Comparison of ENCODE assay signal across 10 cellular contexts in genomic region chr5:102536323-102536928, GRCh38. TPM values are rescaled to one million over a fixed set of nuclear protein-coding genes. Genes with fewer than 3 reads are reported as not detected.
A peak's percentile ranks its signal among the peaks of the same experiment; 100 is the strongest.
DNase-seq lines count a peak whose midpoint lies in the region; ATAC-seq, FAIRE-seq and TF ChIP-seq lines count a peak whose summit lies in the region.
"Had no signal": no experiment of that assay in that cellular context is flagged by ENCODE, and none has a peak within 500 bp of the region (broad histone marks: within the 10 kb centered on the region; RNA-seq: fewer than 3 reads in every experiment).

No MANE protein-coding gene starts in this region.

- peak; percentile 51 for TF ChIP-seq RAD21 in IMR-90 (IDR thresholded peaks at IDR 0.05; ENCODE audit: low read length)
- peak; percentile 74 for TF ChIP-seq RAD21 in SK-N-SH (IDR thresholded peaks at IDR 0.05; ENCODE audit: low read length)

- TF ChIP-seq EP300 in SK-N-SH (IDR thresholded peaks at IDR 0.05; ENCODE audit: borderline replicate concordance in 1 of 2, low read depth in 1 of 2, low read length in 1 of 2) = no peak

- peak; percentile 56 for TF ChIP-seq CTCF in CD4-positive, alpha-beta T cell (IDR thresholded peaks at IDR 0.05)
- TF ChIP-seq CTCF in IMR-90 (conservative IDR thresholded peaks at IDR 0.05; ENCODE audit: low read depth, low read length) (peak; percentile 45), SK-N-SH (IDR thresholded peaks at IDR 0.05) (peak; percentile 68), keratinocyte (optimal IDR thresholded peaks at IDR 0.05 in 1 of 3, IDR thresholded peaks at IDR 0.05 in 1 of 3, conservative IDR thresholded peaks at IDR 0.05 in 1 of 3; ENCODE audit: extremely low read depth in 1 of 3, insufficient read depth in 2 of 3, low read length in 3 of 3) (peak in 2 of 3 experiments; percentile 23 to 41)

- H3K36me3 Mint-ChIP-seq in CD4-positive, alpha-beta T cell (ENCODE audit: low read depth) = no peaks in the 10 kb centered on the region

- H3K9ac ChIP-seq in IMR-90 (ENCODE audit: low read depth, low read length) = no peak overlapping the region
- H3K9ac ChIP-seq in SK-N-SH = no peak overlapping the region
- H3K9ac ChIP-seq in keratinocyte (ENCODE audit: control insufficient read depth, extremely low read depth, insufficient read depth, low read length) = no peak overlapping the region

- H2AK9ac ChIP-seq in IMR-90 (replicated peaks; ENCODE audit: low read depth, low read length, poor library complexity) = no peak overlapping the region

- H3K79me1 ChIP-seq in IMR-90 (ENCODE audit: low read depth in 1 of 2, low read length in 2 of 2) = no peaks in the 10 kb centered on the region

- H3K4me1 ChIP-seq in IMR-90 (ENCODE audit: control insufficient read depth, insufficient read depth, low read length) = no peaks in the 10 kb centered on the region
- H3K4me1 ChIP-seq in SK-N-SH (ENCODE audit: control insufficient read depth in 1 of 2, insufficient read depth in 2 of 2, low read depth in 1 of 2, low read length in 1 of 2) = no peaks in the 10 kb centered on the region; a peak in 1 of 4 replicates
- H3K4me1 ChIP-seq in keratinocyte (ENCODE audit: control insufficient read depth, extremely low read depth, insufficient read depth, low read length) = no peaks in the 10 kb centered on the region

- no peak overlapping the region for H4K8ac ChIP-seq in IMR-90 (ENCODE audit: low read depth in 2 of 2, low read length in 2 of 2)

- intact Hi-C loops in CD4-positive, alpha-beta T cell (cut with DNase I, micrococcal nuclease) = loop anchor here (1.0 to 5.0 kb wide), 2 partner anchors 603 to 686 kb away; no protein-coding TSS in a partner anchor
- intact Hi-C loops in IMR-90 (cut with micrococcal nuclease) = loop anchor here (1.0 to 10.0 kb wide), 4 partner anchors 504 to 938 kb away; no protein-coding TSS in a partner anchor

- no peaks in the 10 kb centered on the region for H3K27me3 ChIP-seq in CD4-positive, alpha-beta T cell (ENCODE audit: control insufficient read depth, insufficient read depth, low read length)
- 0 out of 2 replicates have a peak, but pooled peaks cover 1% of the 10 kb centered on the region for H3K27me3 ChIP-seq in IMR-90 (ENCODE audit: control insufficient read depth, insufficient read depth, low read length)
- H3K27me3 ChIP-seq in SK-N-SH (ENCODE audit: insufficient read depth) = no peaks in the 10 kb centered on the region
- H3K27me3 ChIP-seq in keratinocyte (ENCODE audit: control insufficient read depth, extremely low read depth, insufficient read depth, low read length) = no peaks in the 10 kb centered on the region

- no peak overlapping the region for H2BK5ac ChIP-seq in IMR-90 (ENCODE audit: low read depth, low read length, poor library complexity, severe bottlenecking)

- no peak overlapping the region for H2BK120ac ChIP-seq in IMR-90 (ENCODE audit: low read depth, low read length)

- H4K5ac ChIP-seq in IMR-90 (ENCODE audit: low read depth, low read length) = no peak overlapping the region

- no peaks in the 10 kb centered on the region for H3K9me1 ChIP-seq in IMR-90 (ENCODE audit: insufficient read depth, low read length)
- no peaks in the 10 kb centered on the region for H3K9me1 ChIP-seq in keratinocyte (ENCODE audit: control insufficient read depth, extremely low read depth, insufficient read depth, low read length)

- no peak overlapping the region for H3K27ac Mint-ChIP-seq in CD4-positive, alpha-beta T cell
- H3K27ac Mint-ChIP-seq: activated T-cell treated with anti-CD3 and anti-CD28 coated beads, Interleukin-2, amount 50 U/mL, for 72 hours had no signal

- H4K20me1 ChIP-seq in IMR-90 (ENCODE audit: insufficient read depth, low read length) = no peaks in the 10 kb centered on the region
- H4K20me1 ChIP-seq in SK-N-SH (ENCODE audit: insufficient read depth) = no peaks in the 10 kb centered on the region
- no peaks in the 10 kb centered on the region for H4K20me1 ChIP-seq in keratinocyte (ENCODE audit: control insufficient read depth, extremely low read depth, insufficient read depth, low read length)

- H3K36me3 ChIP-seq in IMR-90 (ENCODE audit: control insufficient read depth, insufficient read depth, low read length) (no peaks in the 10 kb centered on the region), SK-N-SH (replicated peaks in 1 of 2; ENCODE audit: control insufficient read depth in 1 of 2, insufficient read depth in 2 of 2, low read length in 1 of 2) (no peaks in the 10 kb centered on the region), keratinocyte (ENCODE audit: control insufficient read depth in 2 of 2, extremely low read depth in 1 of 2, insufficient read depth in 2 of 2, low read length in 2 of 2) (no peaks in the 10 kb centered on the region)

- in situ Hi-C loops in IMR-90 (cut with MboI; ENCODE audit: low sequenced_read_pairs) = no loop called here

- no peaks in the 10 kb centered on the region for H3K9me2 ChIP-seq in SK-N-SH

- dilution Hi-C loops in IMR-90 (cut with HindIII; ENCODE audit: low sequenced_read_pairs, unreplicated experiment) (no loop called here), keratinocyte (cut with MboI; ENCODE audit: extremely low pct_ligation_motif_present, low sequenced_read_pairs) (no loop called here)

- H3K4me3 Mint-ChIP-seq in CD4-positive, alpha-beta T cell = no peak overlapping the region
- H3K4me3 Mint-ChIP-seq: activated T-cell treated with anti-CD3 and anti-CD28 coated beads, Interleukin-2, amount 50 U/mL, for 72 hours had no signal

- no peak overlapping the region for H3K4me3 ChIP-seq in IMR-90 (ENCODE audit: insufficient read depth, low read depth, low read length)
- no peak overlapping the region for H3K4me3 ChIP-seq in SK-N-SH (ENCODE audit: low read depth in 2 of 2, low read length in 1 of 2)
- H3K4me3 ChIP-seq in keratinocyte (ENCODE audit: control insufficient read depth in 2 of 3, extremely low read depth in 1 of 3, insufficient read depth in 2 of 3, low read depth in 1 of 3, low read length in 3 of 3) = no peak overlapping the region

- no peak overlapping the region for H2AFZ ChIP-seq in IMR-90 (replicated peaks; ENCODE audit: low read length, poor library complexity)
- H2AFZ ChIP-seq in SK-N-SH (ENCODE audit: low read depth) = no peak overlapping the region; the same call in 1 of the 2 replicates
- no peak overlapping the region for H2AFZ ChIP-seq in keratinocyte (ENCODE audit: control insufficient read depth, low read length)

- no peak overlapping the region for H3K4ac ChIP-seq in IMR-90 (ENCODE audit: low read depth, low read length)

- no peak overlapping the region for H3K56ac ChIP-seq in IMR-90 (ENCODE audit: extremely low read depth, insufficient read depth, low read length)

- H3K27me3 Mint-ChIP-seq in CD4-positive, alpha-beta T cell = peaks cover 3% of the 10 kb centered on the region

- TF ChIP-seq POLR2A in IMR-90 (IDR thresholded peaks at IDR 0.05; ENCODE audit: low read depth, low read length) = no peak
- TF ChIP-seq POLR2A in GM18505 (IDR thresholded peaks at IDR 0.05; ENCODE audit: borderline replicate concordance, extremely low read depth, insufficient read depth, insufficient read length) = no peak

- CTCF ChIA-PET in CD4-positive, alpha-beta T cell (lab: Charles Lee) = no interaction called here
- CTCF ChIA-PET in IMR-90 (lab: Yijun Ruan, JAX) = interaction anchor here (0.6 to 1.1 kb wide), 5 partner anchors 9 to 509 kb away, joined by 3 to 4 read pairs (median 3); no protein-coding TSS in a partner anchor
- CTCF ChIA-PET in SK-N-SH (lab: Yijun Ruan, JAX) = interaction anchor here (0.6 to 4.1 kb wide), 31 partner anchors 9 to 689 kb away, joined by 3 to 37 read pairs (median 4); partner anchors contain the start of gene PAM

- H3K18ac ChIP-seq in IMR-90 (ENCODE audit: low read depth, low read length) = no peak overlapping the region

- no peak for FAIRE-seq in keratinocyte (lab: Jason Lieb, UNC)

- no peaks in the 10 kb centered on the region for H3K9me3 Mint-ChIP-seq in CD4-positive, alpha-beta T cell
- H3K9me3 Mint-ChIP-seq: activated T-cell treated with anti-CD3 and anti-CD28 coated beads, Interleukin-2, amount 50 U/mL, for 72 hours had no signal

- DNase-seq in CD4-positive, alpha-beta T cell = no peak
- peak; percentile 22 for DNase-seq in IMR-90
- peak; percentile 6 for DNase-seq in SK-N-SH
- DNase-seq in keratinocyte (ENCODE audit: low read depth, low spot score) = no peak
- DNase-seq in GM19240 (ENCODE audit: insufficient read length, low spot score) = no peak
- no peak for DNase-seq in NCI-H2081 treated with DMSO at 0.1 percent for 48 hours (lab: John Stamatoyannopoulos, UW)
- no peak for DNase-seq in stimulated activated naive CD4-positive, alpha-beta T cell (lab: John Stamatoyannopoulos, UW)
- DNase-seq: activated T-cell treated with anti-CD3 and anti-CD28 coated beads, Interleukin-2, amount 50 U/mL, for 72 hours; islet precursor cell had no signal

- no peak overlapping the region for H2AK5ac ChIP-seq in IMR-90 (ENCODE audit: low read depth, low read length)

- no peak overlapping the region for H3K14ac ChIP-seq in IMR-90 (replicated peaks; ENCODE audit: low read depth, low read length)

- H2BK15ac ChIP-seq in IMR-90 (ENCODE audit: low read depth, low read length) = no peak overlapping the region

- H3K27ac ChIP-seq in CD4-positive, alpha-beta T cell (ENCODE audit: low read depth, low read length) = no peak overlapping the region
- H3K27ac ChIP-seq in IMR-90 (ENCODE audit: insufficient read depth, low read length) (no peak overlapping the region), SK-N-SH (ENCODE audit: low read depth in 2 of 2, low read length in 1 of 2) (no peak overlapping the region), keratinocyte (ENCODE audit: control insufficient read depth, insufficient read depth, low read length) (no peak overlapping the region)

- no peak overlapping the region for H3K23ac ChIP-seq in IMR-90 (ENCODE audit: low read depth, low read length)

- no peak for ATAC-seq in CD4-positive, alpha-beta T cell (ENCODE audit: poor library complexity)
- ATAC-seq in IMR-90 (ENCODE audit: low read depth) (no peak), GM18505 (IDR thresholded peaks at IDR 0.05; ENCODE audit: unreplicated experiment) (no peak)
- ATAC-seq: activated T-cell treated with anti-CD3 and anti-CD28 coated beads, Interleukin-2, amount 50 U/mL, for 72 hours had no signal

- H3K9me3 ChIP-seq in CD4-positive, alpha-beta T cell (ENCODE audit: control insufficient read depth, low read length) = no peaks in the 10 kb centered on the region
- no peaks in the 10 kb centered on the region for H3K9me3 ChIP-seq in IMR-90 (ENCODE audit: control insufficient read depth, insufficient read depth, low read length)
- H3K9me3 ChIP-seq in SK-N-SH = no peaks in the 10 kb centered on the region
- no peaks in the 10 kb centered on the region for H3K9me3 ChIP-seq in keratinocyte (ENCODE audit: control insufficient read depth, low read depth, low read length)

- no peaks in the 10 kb centered on the region for H3F3A ChIP-seq in SK-N-SH (replicated peaks; ENCODE audit: insufficient read depth)

- BruUV-seq in IMR-90 (replicated peaks; lab: Mats Ljungman, UMichigan) = no TSS peak

- H3K79me2 ChIP-seq in SK-N-SH (ENCODE audit: insufficient read depth) (no peaks in the 10 kb centered on the region), keratinocyte (ENCODE audit: control insufficient read depth, insufficient read depth, low read length) (no peaks in the 10 kb centered on the region)

- no peaks in the 10 kb centered on the region for H3K4me1 Mint-ChIP-seq in CD4-positive, alpha-beta T cell (ENCODE audit: low read depth)

- POLR2A ChIA-PET in CD4-positive, alpha-beta T cell (lab: Charles Lee) = no interaction called here
- POLR2A ChIA-PET in IMR-90 (lab: Charles Lee; ENCODE audit: unreplicated experiment) = no interaction called here
- POLR2A ChIA-PET in SK-N-SH (lab: Yijun Ruan, JAX) = interaction anchor here (1.3 kb wide), 1 partner anchor 145 kb away, joined by 3 read pairs; no protein-coding TSS in a partner anchor

- H4K91ac ChIP-seq in IMR-90 (ENCODE audit: insufficient read depth, low read depth, low read length) = no peak overlapping the region

- H3K4me2 ChIP-seq in IMR-90 (ENCODE audit: low read depth, low read length) (no peak overlapping the region), SK-N-SH (no peak overlapping the region), keratinocyte (ENCODE audit: control insufficient read depth, extremely low read depth, insufficient read depth, low read depth, low read length) (no peak overlapping the region)

- no peak overlapping the region for H2BK20ac ChIP-seq in IMR-90 (ENCODE audit: low read depth, low read length)

RNA-seq across cellular contexts. Expression of gene SLCO6A1, which starts 37.6 kb away (rescaled TPM):
- total RNA-seq in CD4-positive, alpha-beta T cell = not detected
- total RNA-seq in IMR-90 (2012; rRNA removed) = not detected in 2 replicates
- polyA plus RNA-seq in IMR-90 (2012; rRNA removed) (not detected in 2 replicates), SK-N-SH (2012; rRNA removed) (not detected in 2 replicates), keratinocyte (not detected in 3 replicates)
- polyA plus RNA-seq in IMR-90 (2012; cell fraction: cytosol; rRNA removed) = not detected in 2 replicates
- not detected in 2 replicates for polyA plus RNA-seq in IMR-90 (2012; cell fraction: nucleus; rRNA removed; ENCODE audit: low replicate concordance)
- polyA plus RNA-seq in SK-N-SH (2012; cell fraction: cytosol; rRNA removed) = not detected in 2 replicates
- polyA plus RNA-seq in SK-N-SH (2012; cell fraction: nucleus; rRNA removed) = not detected in 2 replicates
- not detected for polyA plus RNA-seq in keratinocyte (2011; ENCODE audit: low read depth)
- polyA plus RNA-seq in keratinocyte (2011; cell fraction: cytosol; rRNA removed) = not detected in 2 replicates
- not detected in 2 replicates for polyA plus RNA-seq in keratinocyte (2011; cell fraction: nucleus; rRNA removed)
- not detected in 2 replicates for polyA plus RNA-seq in keratinocyte (2012; ENCODE audit: low replicate concordance)
- not detected in 3 replicates for polyA minus RNA-seq in keratinocyte
- not detected for polyA minus RNA-seq in keratinocyte (2011; cell fraction: cytosol; rRNA and poly(A)+ RNA removed)
- polyA minus RNA-seq in keratinocyte (2011; cell fraction: nucleus; rRNA and poly(A)+ RNA removed) = not detected in 2 replicates
- total RNA-seq: activated T-cell treated with anti-CD3 and anti-CD28 coated beads, Interleukin-2, amount 50 U/mL, for 72 hours had no signal

Comparison
In these comparisons a context has a peak if more than half of its experiments do, and no peak if none do; other contexts are left out.
1. DNase-seq: peak in IMR-90 (single experiment) and SK-N-SH (single experiment); none in CD4-positive, alpha-beta T cell (0 of 10), keratinocyte (single experiment), GM19240 (single experiment), NCI-H2081 treated with DMSO at 0.1 percent for 48 hours (single experiment) and stimulated activated naive CD4-positive, alpha-beta T cell (0 of 6).
2. Peak in every context shown above with its lines, with median percentiles within 50 percentile points of each other: CTCF ChIP-seq.